16 cellular contexts compared by ENCODE assay signal in genomic region chr5:68891718-68892117, GRCh38.
DNase-seq lines count a peak whose midpoint lies in the region; ATAC-seq and FAIRE-seq lines count a peak whose summit lies in the region.
"Had no signal": no experiment of that assay in that cellular context is flagged by ENCODE, and none has a peak within 500 bp of the region (broad histone marks: within the 10 kb centered on the region; RNA-seq: fewer than 3 reads in every experiment).

No MANE protein-coding gene starts in this region.

- POLR2A ChIA-PET in activated naive CD8-positive, alpha-beta T cell treated with anti-CD3 and anti-CD28 coated beads, Interleukin-2, amount 10 ng/mL, durations not matched to agents 7 days and 5 days (lab: Charles Lee): no interaction called here

- peak; percentile 46 to 48 for ATAC-seq in activated CD4-positive, CD25-positive, alpha-beta regulatory T cell treated with anti-CD3 and anti-CD28 coated beads, Interleukin-2, amount 50 U/mL, for 24 hours
- peak; percentile 95 for ATAC-seq in GM19351 (IDR thresholded peaks at IDR 0.05; ENCODE audit: unreplicated experiment)
- peak; percentile 73 for ATAC-seq in HG03066 (IDR thresholded peaks at IDR 0.05; ENCODE audit: low read depth, unreplicated experiment)
- peak; percentile 72 for ATAC-seq in activated naive CD8-positive, alpha-beta T cell treated with anti-CD3 and anti-CD28 coated beads, Interleukin-2, amount 10 ng/mL, durations not matched to agents 7 days and 5 days (ENCODE audit: low read depth)
- no peak for ATAC-seq in HG03571 (IDR thresholded peaks at IDR 0.05; ENCODE audit: unreplicated experiment)
- ATAC-seq in HG03342 (IDR thresholded peaks at IDR 0.05; ENCODE audit: unreplicated experiment): no peak

- DNase-seq in activated CD4-positive, CD25-positive, alpha-beta regulatory T cell treated with anti-CD3 and anti-CD28 coated beads, Interleukin-2, amount 50 U/mL, for 72 hours: no peak
- DNase-seq in activated naive CD8-positive, alpha-beta T cell treated with anti-CD3 and anti-CD28 coated beads, Interleukin-2, amount 10 ng/mL, durations not matched to agents 7 days and 5 days: no peak
- DNase-seq in HTR-8/SVneo (ENCODE audit: insufficient read length, low spot score): no peak
- DNase-seq: brain microvascular endothelial cell, Calu3, endodermal cell, KBM-7, NCI-H2107, OCI-M1, retina, trophoblast cell had no signal

- H3K36me3 Mint-ChIP-seq in activated naive CD8-positive, alpha-beta T cell treated with anti-CD3 and anti-CD28 coated beads, Interleukin-2, amount 10 ng/mL, durations not matched to agents 7 days and 5 days: peaks cover 2% of the 10 kb centered on the region

- no peaks in the 10 kb centered on the region for H3K27me3 Mint-ChIP-seq in activated naive CD8-positive, alpha-beta T cell treated with anti-CD3 and anti-CD28 coated beads, Interleukin-2, amount 10 ng/mL, durations not matched to agents 7 days and 5 days

- no peak overlapping the region for H3K4me3 Mint-ChIP-seq in activated naive CD8-positive, alpha-beta T cell treated with anti-CD3 and anti-CD28 coated beads, Interleukin-2, amount 10 ng/mL, durations not matched to agents 7 days and 5 days
- H3K4me3 Mint-ChIP-seq: endodermal cell had no signal

- H3K9me3 Mint-ChIP-seq in activated naive CD8-positive, alpha-beta T cell treated with anti-CD3 and anti-CD28 coated beads, Interleukin-2, amount 10 ng/mL, durations not matched to agents 7 days and 5 days: peaks cover 4% of the 10 kb centered on the region
- H3K9me3 Mint-ChIP-seq: endodermal cell had no signal

- H3K27ac Mint-ChIP-seq in activated naive CD8-positive, alpha-beta T cell treated with anti-CD3 and anti-CD28 coated beads, Interleukin-2, amount 10 ng/mL, durations not matched to agents 7 days and 5 days: no peak overlapping the region
- H3K27ac Mint-ChIP-seq: endodermal cell had no signal

- FAIRE-seq in HTR-8/SVneo (lab: Jason Lieb, UNC): no peak

- H3K4me1 Mint-ChIP-seq in activated naive CD8-positive, alpha-beta T cell treated with anti-CD3 and anti-CD28 coated beads, Interleukin-2, amount 10 ng/mL, durations not matched to agents 7 days and 5 days: peaks cover 16% of the 10 kb centered on the region
- H3K4me1 Mint-ChIP-seq: endodermal cell had no signal

Comparison
In these comparisons a context has a peak if more than half of its experiments do, and no peak if none do; other contexts are left out.
1. ATAC-seq: peak in activated CD4-positive, CD25-positive, alpha-beta regulatory T cell treated with anti-CD3 and anti-CD28 coated beads, Interleukin-2, amount 50 U/mL, for 24 hours (2 of 2), GM19351 (single experiment), HG03066 (single experiment) and activated naive CD8-positive, alpha-beta T cell treated with anti-CD3 and anti-CD28 coated beads, Interleukin-2, amount 10 ng/mL, durations not matched to agents 7 days and 5 days (single experiment); none in HG03571 (single experiment) and HG03342 (single experiment).